10 cellular contexts compared by ENCODE assay signal in genomic region chr4:105305019-105305836, GRCh38.
A peak's percentile ranks its signal among the peaks of the same experiment; 100 is the strongest.
DNase-seq lines count a peak whose midpoint lies in the region; ATAC-seq and TF ChIP-seq lines count a peak whose summit lies in the region.
"Had no signal": no experiment of that assay in that cellular context is flagged by ENCODE, and none has a peak within 500 bp of the region (broad histone marks: within the 10 kb centered on the region; RNA-seq: fewer than 3 reads in every experiment).

No MANE protein-coding gene starts in this region.

- H3K4me3 ChIP-seq in spleen = no peak overlapping the region
- H3K4me3 ChIP-seq: gastroesophageal sphincter had no signal

- no peaks in the 10 kb centered on the region for H3K27me3 ChIP-seq in spleen (replicated peaks in 1 of 7)
- H3K27me3 ChIP-seq: gastroesophageal sphincter had no signal

- H3K4me1 ChIP-seq in spleen = peaks cover 0 to 17% (median 4%) of the 10 kb centered on the region in 6 donors
- H3K4me1 ChIP-seq: gastroesophageal sphincter had no signal

- DNase-seq in activated naive CD4-positive, alpha-beta T cell treated with Interleukin-2 at 50 U/mL for 16 hours = no peak
- DNase-seq in spleen = no peak
- DNase-seq in DMS53 (lab: John Stamatoyannopoulos, UW) = no peak
- DNase-seq in HUDEP-2 (lab: John Stamatoyannopoulos, UW; ENCODE audit: unreplicated experiment in 76 of 76) = no peak
- no peak for DNase-seq in LoVo (ENCODE audit: low spot score)
- DNase-seq: Right ventricle myocardium superior had no signal

- H3K4me1 Mint-ChIP-seq in activated naive CD4-positive, alpha-beta T cell treated with anti-CD3 and anti-CD28 coated beads, Interleukin-2, amount 50 U/mL, for 24 hours = peaks cover 25% of the 10 kb centered on the region

- ATAC-seq in HG02588 (IDR thresholded peaks at IDR 0.05; ENCODE audit: unreplicated experiment) (peak; percentile 38), HG03469 (IDR thresholded peaks at IDR 0.05; ENCODE audit: unreplicated experiment) (peak; percentile 29)
- ATAC-seq: gastroesophageal sphincter had no signal

- H3K9me3 ChIP-seq in spleen = peaks cover 0 to 42% (median 33%) of the 10 kb centered on the region in 8 donors

- intact Hi-C loops in spleen (cut with DNase I; ENCODE audit: low total_unique reads) = no loop called here

- no peak for TF ChIP-seq CTCF in spleen (IDR thresholded peaks at IDR 0.05 in 8 of 11, conservative IDR thresholded peaks at IDR 0.05 in 3 of 11)

- H3K27me3 Mint-ChIP-seq in activated naive CD4-positive, alpha-beta T cell treated with anti-CD3 and anti-CD28 coated beads, Interleukin-2, amount 50 U/mL, for 24 hours = no peaks in the 10 kb centered on the region

- H3K4me3 Mint-ChIP-seq in activated naive CD4-positive, alpha-beta T cell treated with anti-CD3 and anti-CD28 coated beads, Interleukin-2, amount 50 U/mL, for 24 hours = peak overlapping the region; percentile 67

- peak overlapping the region; percentile 93 for H3K27ac Mint-ChIP-seq in activated naive CD4-positive, alpha-beta T cell treated with anti-CD3 and anti-CD28 coated beads, Interleukin-2, amount 50 U/mL, for 24 hours

- peaks cover 6% of the 10 kb centered on the region for H3K9me3 Mint-ChIP-seq in activated naive CD4-positive, alpha-beta T cell treated with anti-CD3 and anti-CD28 coated beads, Interleukin-2, amount 50 U/mL, for 24 hours

- whole genome bisulfite sequencing in spleen, 5 donors = 61 to 83% (median 68%) methylated on average over 5 of the region's 5 CpGs

- no peak for TF ChIP-seq POLR2A in spleen (IDR thresholded peaks at IDR 0.05)

- H3K36me3 Mint-ChIP-seq in activated naive CD4-positive, alpha-beta T cell treated with anti-CD3 and anti-CD28 coated beads, Interleukin-2, amount 50 U/mL, for 24 hours = peaks cover 13% of the 10 kb centered on the region

- no peaks in the 10 kb centered on the region for H3K36me3 ChIP-seq in spleen
- H3K36me3 ChIP-seq: gastroesophageal sphincter had no signal

- H3K27ac ChIP-seq in spleen = peak overlapping the region in 5 of 8 donors; percentile 20 to 55 (median 30)
- H3K27ac ChIP-seq: gastroesophageal sphincter had no signal
